In genomic region chr6:42898891-42899361, GRCh38 we compare ENCODE assay signal across 8 cellular contexts.
A peak's percentile ranks its signal among the peaks of the same experiment; 100 is the strongest.
DNase-seq lines count a peak whose midpoint lies in the region; ATAC-seq lines count a peak whose summit lies in the region.

No MANE protein-coding gene starts in this region.

- DNase-seq in GF-D8 (lab: John Stamatoyannopoulos, UW) (peak; percentile 36), NCI-H1694 (lab: John Stamatoyannopoulos, UW) (peak; percentile 53), T-helper 1 cell (peak; percentile 26 to 76 (median 53)), anterior cingulate cortex (lab: John Stamatoyannopoulos, UW) (peak in 48 of 58 donors; percentile 2 to 73 (median 31)), inferior parietal cortex (ENCODE audit: extremely low spot score) (peak; percentile 90)
- DNase-seq in stimulated activated CD4-positive, alpha-beta T cell treated with anti-CD3 and anti-CD28 coated beads, Interleukin-1b, Interleukin-23, amount 100 ng/mL, for 1 hour (ENCODE audit: low read depth in 2 of 2), result peak; percentile 35 to 48

- ATAC-seq in HG02610 (IDR thresholded peaks at IDR 0.05; ENCODE audit: unreplicated experiment), result no peak
- ATAC-seq in HG03342 (IDR thresholded peaks at IDR 0.05; ENCODE audit: unreplicated experiment), result no peak

Comparison
In these comparisons a context has a peak if more than half of its experiments do, and no peak if none do; other contexts are left out.
1. DNase-seq: peak in every context shown above with its lines; median percentile 90 in inferior parietal cortex; 53 in NCI-H1694; 53 in T-helper 1 cell; 42 in stimulated activated CD4-positive, alpha-beta T cell treated with anti-CD3 and anti-CD28 coated beads, Interleukin-1b, Interleukin-23, amount 100 ng/mL, for 1 hour; 36 in GF-D8; 31 in anterior cingulate cortex.